In genomic region chr7:48250441-48250951, GRCh38 we compare ENCODE assay signal across 17 cellular contexts.
A peak's percentile ranks its signal among the peaks of the same experiment; 100 is the strongest.
DNase-seq lines count a peak whose midpoint lies in the region; ATAC-seq and TF ChIP-seq lines count a peak whose summit lies in the region.
"Had no signal": no experiment of that assay in that cellular context is flagged by ENCODE, and none has a peak within 500 bp of the region (broad histone marks: within the 10 kb centered on the region; RNA-seq: fewer than 3 reads in every experiment).

No MANE protein-coding gene starts in this region.

- H3K4me2 ChIP-seq in BLaER1 treated with 17β-estradiol and CSF1 and Interleukin-3, amounts not matched to agents 10 nM and 100 nM = peak overlapping the region in 7 of 11 experiments; percentile 7 to 41 (median 17); a peak in 6 of 22 replicates
- H3K4me2 ChIP-seq: smooth muscle cell had no signal

- no peak overlapping the region for H3K27ac ChIP-seq in BLaER1 treated with 17β-estradiol and CSF1 and Interleukin-3, amounts not matched to agents 10 nM and 100 nM
- H3K27ac ChIP-seq: colonic mucosa, ovary had no signal

- H3K9ac ChIP-seq in BLaER1 treated with 17β-estradiol and CSF1 and Interleukin-3, amounts not matched to agents 10 nM and 100 nM = no peak overlapping the region

- DNase-seq in HT1080 (ENCODE audit: low read depth) = peak; percentile 79
- DNase-seq in astrocyte of the spinal cord (ENCODE audit: low read depth, low spot score) = peak; percentile 75
- DNase-seq in hepatic stellate cell (ENCODE audit: low spot score) = peak; percentile 29
- DNase-seq in stimulated activated CD4-positive, alpha-beta T cell treated with anti-CD3 and anti-CD28 coated beads, Interleukin-12 subunit alpha, Interleukin-12 subunit beta, amount 100 ng/mL, for 4 hours = no peak
- DNase-seq in NK-92 (lab: John Stamatoyannopoulos, UW; ENCODE audit: unreplicated experiment) = no peak
- DNase-seq: activated CD4-positive, alpha-beta T cell treated with anti-CD3 and anti-CD28 coated beads for 48 hours; colonic mucosa; erythroblast; H7; midbrain; NCI-H2029 treated with DMSO at 0.1 percent for 48 hours; NCI-H748 treated with DMSO at 0.1 percent for 48 hours; ovary had no signal

- no peak overlapping the region for H3K4me3 ChIP-seq in BLaER1 treated with 17β-estradiol and CSF1 and Interleukin-3, amounts not matched to agents 10 nM and 100 nM
- H3K4me3 ChIP-seq in astrocyte of the spinal cord (ENCODE audit: low read depth, low read length) = no peak overlapping the region
- H3K4me3 ChIP-seq: colonic mucosa, ovary, smooth muscle cell had no signal

- TF ChIP-seq CTCF in astrocyte of the spinal cord (IDR thresholded peaks at IDR 0.05; ENCODE audit: low read depth, low read length) = no peak

- ATAC-seq in GM21390 (IDR thresholded peaks at IDR 0.05; ENCODE audit: unreplicated experiment) (no peak), GM18498 (IDR thresholded peaks at IDR 0.05; ENCODE audit: unreplicated experiment) (no peak)

- no peaks in the 10 kb centered on the region for H3K27me3 ChIP-seq in BLaER1 treated with 17β-estradiol and CSF1 and Interleukin-3, amounts not matched to agents 10 nM and 100 nM
- H3K27me3 ChIP-seq: colonic mucosa, ovary had no signal

- no peaks in the 10 kb centered on the region for H3K36me3 ChIP-seq in BLaER1 treated with 17β-estradiol and CSF1 and Interleukin-3, amounts not matched to agents 10 nM and 100 nM
- H3K36me3 ChIP-seq: colonic mucosa, ovary had no signal

- H3K9me3 ChIP-seq in BLaER1 treated with 17β-estradiol and CSF1 and Interleukin-3, amounts not matched to agents 10 nM and 100 nM (replicated peaks in 1 of 11) = peaks cover 0 to under 1% (median 0%) of the 10 kb centered on the region in 11 experiments; a peak in 2 of 22 replicates
- H3K9me3 ChIP-seq: colonic mucosa had no signal

- no peaks in the 10 kb centered on the region; a peak in 1 of 22 replicates for H4K20me1 ChIP-seq in BLaER1 treated with 17β-estradiol and CSF1 and Interleukin-3, amounts not matched to agents 10 nM and 100 nM

- in situ Hi-C loops in astrocyte of the spinal cord (cut with HindIII; ENCODE audit: low sequenced_read_pairs) = no loop called here

- peaks cover 27 to 57% (median 44%) of the 10 kb centered on the region in 10 experiments for H3K4me1 ChIP-seq in BLaER1 treated with 17β-estradiol and CSF1 and Interleukin-3, amounts not matched to agents 10 nM and 100 nM
- H3K4me1 ChIP-seq: colonic mucosa had no signal

Comparison
In these comparisons a context has a peak if more than half of its experiments do, and no peak if none do; other contexts are left out.
1. DNase-seq: peak in HT1080 (single experiment), astrocyte of the spinal cord (single experiment) and hepatic stellate cell (single experiment); none in stimulated activated CD4-positive, alpha-beta T cell treated with anti-CD3 and anti-CD28 coated beads, Interleukin-12 subunit alpha, Interleukin-12 subunit beta, amount 100 ng/mL, for 4 hours (single experiment) and NK-92 (single experiment).